32 cellular contexts compared by ENCODE assay signal in genomic region chr4:102772738-102773340, GRCh38.
"Had no signal": no experiment of that assay in that cellular context is flagged by ENCODE, and none has a peak within 500 bp of the region (broad histone marks: within the 10 kb centered on the region; RNA-seq: fewer than 3 reads in every experiment).

No MANE protein-coding gene starts in this region.

- H3K36me3 ChIP-seq: left lung, lower lobe of right lung, pancreas, prostate gland, stomach, thyroid gland, transverse colon, upper lobe of left lung, vagina had no signal

- H3K9me3 Mint-ChIP-seq: naive thymus-derived CD8-positive, alpha-beta T cell; nephron; stimulated activated naive B cell treated with anti-CD40 and anti-IgM and Interleukin-4, amounts not matched to agents 10 μg/mL and 1 μg/mL and 100 μg/mL, for 72 hours had no signal

- H3K4me1 Mint-ChIP-seq: mesothelial cell of epicardium; naive thymus-derived CD8-positive, alpha-beta T cell; nephron; neural crest cell; stimulated activated naive B cell treated with anti-CD40 and anti-IgM and Interleukin-4, amounts not matched to agents 10 μg/mL and 1 μg/mL and 100 μg/mL, for 72 hours had no signal

- DNase-seq: hippocampal formation; kidney glomerular epithelial cell; left cardiac atrium; left lung; lower lobe of right lung; mammary epithelial cell; mesendoderm; naive thymus-derived CD8-positive, alpha-beta T cell; nucleus accumbens; pancreas; posterior cingulate gyrus; retina; right cardiac atrium; stimulated activated CD4-positive, alpha-beta T cell treated with anti-CD3 and anti-CD28 coated beads, Interleukin-12 subunit alpha, Interleukin-12 subunit beta, amount 100 ng/mL, for 4 hours; stimulated activated CD4-positive, alpha-beta T cell treated with anti-CD3 and anti-CD28 coated beads, Interleukin-15, amount 100 ng/mL, for 24 hours; stimulated activated CD4-positive, alpha-beta T cell treated with anti-CD3 and anti-CD28 coated beads, Interleukin-2, amount 100 ng/mL, for 24 hours; stimulated activated CD4-positive, alpha-beta T cell treated with anti-CD3 and anti-CD28 coated beads, Interleukin-4, amount 100 ng/mL, for 1 hour; stimulated activated naive B cell treated with anti-CD40 and anti-IgM and Interleukin-4, amounts not matched to agents 10 μg/mL and 1 μg/mL and 100 μg/mL, for 72 hours; stimulated activated naive CD8-positive, alpha-beta T cell treated with anti-CD3 and anti-CD28 coated beads, Interleukin-15, Interleukin-2, amounts not matched to agents 100 U/mL and 50 U/mL, for 24 hours; stomach; testis; thyroid gland; transverse colon; upper lobe of left lung had no signal

- H3K27ac ChIP-seq: left lung, lower lobe of right lung, pancreas, prostate gland, skin epidermis, stomach, testis, thyroid gland, transverse colon, upper lobe of left lung, vagina had no signal

- H3K9me3 ChIP-seq: left lung, lower lobe of right lung, pancreas, prostate gland, stomach, testis, thyroid gland, transverse colon, upper lobe of left lung, vagina had no signal

- H3K36me3 Mint-ChIP-seq: mesothelial cell of epicardium; stimulated activated naive B cell treated with anti-CD40 and anti-IgM and Interleukin-4, amounts not matched to agents 10 μg/mL and 1 μg/mL and 100 μg/mL, for 72 hours had no signal

- H3K27me3 ChIP-seq: left lung, pancreas, stomach, testis, thyroid gland, transverse colon, upper lobe of left lung, vagina had no signal

- H3K4me3 Mint-ChIP-seq: mesothelial cell of epicardium; naive thymus-derived CD8-positive, alpha-beta T cell; nephron; neural crest cell; stimulated activated naive B cell treated with anti-CD40 and anti-IgM and Interleukin-4, amounts not matched to agents 10 μg/mL and 1 μg/mL and 100 μg/mL, for 72 hours had no signal

- H3K27ac Mint-ChIP-seq: mesothelial cell of epicardium; naive thymus-derived CD8-positive, alpha-beta T cell; nephron; stimulated activated naive B cell treated with anti-CD40 and anti-IgM and Interleukin-4, amounts not matched to agents 10 μg/mL and 1 μg/mL and 100 μg/mL, for 72 hours had no signal

- H3K27me3 Mint-ChIP-seq: stimulated activated naive B cell treated with anti-CD40 and anti-IgM and Interleukin-4, amounts not matched to agents 10 μg/mL and 1 μg/mL and 100 μg/mL, for 72 hours had no signal

- ATAC-seq: left cardiac atrium; left lung; lower lobe of right lung; naive thymus-derived CD8-positive, alpha-beta T cell; pancreas; right cardiac atrium; sciatic nerve; stimulated activated naive B cell treated with anti-CD40 and anti-IgM and Interleukin-4, amounts not matched to agents 10 μg/mL and 1 μg/mL and 100 μg/mL, for 72 hours; stimulated activated naive CD8-positive, alpha-beta T cell treated with anti-CD3 and anti-CD28 coated beads, Interleukin-15, Interleukin-2, amounts not matched to agents 100 U/mL and 50 U/mL, for 24 hours had no signal

- H3K4me3 ChIP-seq: left lung, lower lobe of right lung, pancreas, prostate gland, skin epidermis, stomach, testis, thyroid gland, transverse colon, upper lobe of left lung, vagina had no signal

- FAIRE-seq: keratinocyte, pancreas had no signal

- H3K4me1 ChIP-seq: left lung, lower lobe of right lung, pancreas, prostate gland, stomach, testis, thyroid gland, transverse colon, upper lobe of left lung, vagina had no signal
